ENCODE assay signal across 22 cellular contexts in genomic region chr22:48947636-48948035, GRCh38.
"Had no signal": no experiment of that assay in that cellular context is flagged by ENCODE, and none has a peak within 500 bp of the region (broad histone marks: within the 10 kb centered on the region; RNA-seq: fewer than 3 reads in every experiment).

No MANE protein-coding gene starts in this region.

- H3K27ac ChIP-seq: breast epithelium, SJSA1 had no signal

- H3K4me1 ChIP-seq: breast epithelium, SJSA1 had no signal

- H3K27me3 ChIP-seq: SJSA1 had no signal

- H3K36me3 ChIP-seq: breast epithelium, SJSA1 had no signal

- H3K9me3 Mint-ChIP-seq: activated naive CD4-positive, alpha-beta T cell treated with anti-CD3 and anti-CD28 coated beads, Interleukin-2, amount 50 U/mL, for 24 hours; activated T-cell treated with anti-CD3 and anti-CD28 coated beads, Interleukin-2, amount 50 U/mL, for 24 hours; activated T-helper 1 cell treated with anti-CD3 and anti-CD28 coated beads, Interleukin-12 subunit alpha, Interleukin-12 subunit beta, Interleukin-2, Interleukin-4 antibody, amounts not matched to agents 30 ng/mL and 10 ng/mL and 1 ng/mL, durations not matched to agents 14 hours and 24 hours and 36 hours; IgD-negative memory B cell; T-helper 1 cell treated with Interleukin-12 subunit alpha and Interleukin-12 subunit beta and Interleukin-4 antibody, amounts not matched to agents 30 μg/mL and 1 μg/mL, for 36 hours; WTC11 had no signal

- H3K27ac Mint-ChIP-seq: activated naive CD4-positive, alpha-beta T cell treated with anti-CD3 and anti-CD28 coated beads, Interleukin-2, amount 50 U/mL, for 24 hours; activated T-cell treated with anti-CD3 and anti-CD28 coated beads, Interleukin-2, amount 50 U/mL, for 24 hours; activated T-helper 1 cell treated with anti-CD3 and anti-CD28 coated beads, Interleukin-12 subunit alpha, Interleukin-12 subunit beta, Interleukin-2, Interleukin-4 antibody, amounts not matched to agents 30 ng/mL and 10 ng/mL and 1 ng/mL, durations not matched to agents 14 hours and 24 hours and 36 hours; IgD-negative memory B cell; T-helper 1 cell treated with Interleukin-12 subunit alpha and Interleukin-12 subunit beta and Interleukin-4 antibody, amounts not matched to agents 30 μg/mL and 1 μg/mL, for 36 hours; WTC11 had no signal

- H3K36me3 Mint-ChIP-seq: activated naive CD4-positive, alpha-beta T cell treated with anti-CD3 and anti-CD28 coated beads, Interleukin-2, amount 50 U/mL, for 24 hours; IgD-negative memory B cell; WTC11 had no signal

- H3K4me3 Mint-ChIP-seq: activated naive CD4-positive, alpha-beta T cell treated with anti-CD3 and anti-CD28 coated beads, Interleukin-2, amount 50 U/mL, for 24 hours; activated T-cell treated with anti-CD3 and anti-CD28 coated beads, Interleukin-2, amount 50 U/mL, for 24 hours; activated T-helper 1 cell treated with anti-CD3 and anti-CD28 coated beads, Interleukin-12 subunit alpha, Interleukin-12 subunit beta, Interleukin-2, Interleukin-4 antibody, amounts not matched to agents 30 ng/mL and 10 ng/mL and 1 ng/mL, durations not matched to agents 14 hours and 24 hours and 36 hours; IgD-negative memory B cell; T-helper 1 cell treated with Interleukin-12 subunit alpha and Interleukin-12 subunit beta and Interleukin-4 antibody, amounts not matched to agents 30 μg/mL and 1 μg/mL, for 36 hours; WTC11 had no signal

- H3K4me3 ChIP-seq: breast epithelium, SJSA1 had no signal

- H3K4me1 Mint-ChIP-seq: activated naive CD4-positive, alpha-beta T cell treated with anti-CD3 and anti-CD28 coated beads, Interleukin-2, amount 50 U/mL, for 24 hours had no signal

- ATAC-seq: PC-3, SK-N-SH treated with all-trans-retinoic acid at 6 μM for 48 hours, WTC11 had no signal

- DNase-seq: activated CD4-positive, alpha-beta T cell treated with anti-CD3 and anti-CD28 coated beads for 48 hours; activated CD4-positive, alpha-beta T cell treated with anti-CD3 and anti-CD28 coated beads, Interleukin-2, amount 50 U/mL, for 4 hours; activated CD4-positive, CD25-positive, alpha-beta regulatory T cell treated with anti-CD3 and anti-CD28 coated beads, Interleukin-2, amount 50 U/mL, for 72 hours; activated effector memory CD4-positive, alpha-beta T cell treated with Interleukin-2 at 50 U/mL for 16 hours; activated naive CD4-positive, alpha-beta T cell; activated T-cell treated with anti-CD3 and anti-CD28 coated beads, Interleukin-2, amount 50 U/mL, for 24 hours; KG1; NCI-H1048; NCI-H146; NCI-H187 treated with DMSO at 0.1 percent for 48 hours; NCI-H2081 treated with DMSO at 0.1 percent for 48 hours; NCI-H446; PC-3; SHP77 had no signal
